14 cellular contexts compared by ENCODE assay signal in genomic region chr2:185644828-185645227, GRCh38.
DNase-seq lines count a peak whose midpoint lies in the region; ATAC-seq and TF ChIP-seq lines count a peak whose summit lies in the region.
"Had no signal": no experiment of that assay in that cellular context is flagged by ENCODE, and none has a peak within 500 bp of the region (broad histone marks: within the 10 kb centered on the region; RNA-seq: fewer than 3 reads in every experiment).

No MANE protein-coding gene starts in this region.

- DNase-seq in GM12865 (ENCODE audit: low read depth): peak; percentile 33
- DNase-seq in HCEC 1CT: peak; percentile 78
- DNase-seq in astrocyte of the hippocampus (ENCODE audit: low read depth, low spot score): peak; percentile 4
- DNase-seq in 8988T: no peak
- no peak for DNase-seq in coronary artery (ENCODE audit: low spot score)
- DNase-seq: activated CD4-positive, alpha-beta T cell treated with anti-CD3 and anti-CD28 coated beads for 36 hours; activated naive CD4-positive, alpha-beta T cell treated with anti-CD3 and anti-CD28 coated beads, Interleukin-2, amount 50 U/mL, for 16 hours; CD4-positive, alpha-beta T cell; NCI-H1105 treated with DMSO at 0.1 percent for 48 hours; stimulated activated CD4-positive, alpha-beta T cell treated with anti-CD3 and anti-CD28 coated beads, Interleukin-12 subunit alpha, Interleukin-12 subunit beta, amount 100 ng/mL, for 4 hours; stimulated activated naive CD8-positive, alpha-beta T cell treated with anti-CD3 and anti-CD28 coated beads, Interleukin-15, Interleukin-2, amounts not matched to agents 100 U/mL and 50 U/mL, for 24 hours had no signal

- ATAC-seq in HG03558 (IDR thresholded peaks at IDR 0.05; ENCODE audit: extremely low read depth, unreplicated experiment) (peak; percentile 57), HG02571 (IDR thresholded peaks at IDR 0.05; ENCODE audit: unreplicated experiment) (no peak), GM18511 (IDR thresholded peaks at IDR 0.05; ENCODE audit: unreplicated experiment) (no peak)
- ATAC-seq: activated CD4-positive, alpha-beta T cell treated with anti-CD3 and anti-CD28 coated beads for 36 hours; stimulated activated naive CD8-positive, alpha-beta T cell treated with anti-CD3 and anti-CD28 coated beads, Interleukin-15, Interleukin-2, amounts not matched to agents 100 U/mL and 50 U/mL, for 24 hours had no signal

- H3K27ac ChIP-seq in coronary artery: no peak overlapping the region

- no peak for TF ChIP-seq CTCF in GM12865 (IDR thresholded peaks at IDR 0.05; ENCODE audit: insufficient read depth, low read depth, low read length, missing control alignments)
- no peak for TF ChIP-seq CTCF in coronary artery (IDR thresholded peaks at IDR 0.05)

- H3K4me3 ChIP-seq in GM12865 (ENCODE audit: low read depth, low read length): no peak overlapping the region
- no peak overlapping the region for H3K4me3 ChIP-seq in coronary artery

Comparison
In these comparisons a context has a peak if more than half of its experiments do, and no peak if none do; other contexts are left out.
1. DNase-seq: peak in GM12865 (single experiment), HCEC 1CT (single experiment) and astrocyte of the hippocampus (single experiment); none in 8988T (single experiment) and coronary artery (single experiment).